ENCODE assay signal across 8 cellular contexts in the genomic region with DNA sequence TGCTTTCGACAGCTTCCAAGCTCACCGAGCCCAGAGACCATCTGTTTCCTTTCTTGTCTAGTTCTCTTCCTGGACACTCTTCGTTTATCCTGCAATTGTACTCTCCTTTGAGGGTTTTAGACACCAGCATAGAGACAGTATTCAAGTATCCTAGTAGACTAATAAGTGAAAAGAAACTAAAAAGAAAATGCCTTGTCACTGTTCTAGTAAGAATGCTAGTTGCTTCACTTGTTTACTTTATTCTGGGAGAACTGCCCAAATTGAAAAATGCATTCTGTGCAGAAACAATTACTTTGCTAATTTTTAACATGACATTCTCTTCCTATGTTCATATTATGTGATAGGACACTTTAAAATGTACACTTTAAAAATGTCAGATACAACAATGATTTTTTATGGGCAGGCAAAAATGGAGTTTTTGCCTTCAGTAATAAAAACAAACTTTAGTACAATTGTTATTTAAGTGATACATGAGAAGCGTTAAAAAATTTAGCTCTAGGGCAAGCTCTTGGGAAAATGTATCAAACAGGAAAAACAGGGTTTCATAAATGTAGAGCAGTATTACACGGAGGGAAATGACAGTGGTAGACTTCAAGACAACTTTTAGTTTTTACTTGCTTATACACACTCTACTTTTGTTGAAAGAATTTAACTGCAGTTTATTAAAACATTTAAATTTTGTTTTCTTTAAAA. TPM values are rescaled to one million over a fixed set of nuclear protein-coding genes. Genes with fewer than 3 reads are reported as not detected.
DNase-seq lines count a peak whose midpoint lies in the region; ATAC-seq and TF ChIP-seq lines count a peak whose summit lies in the region.

No MANE protein-coding gene starts in this region.

- no peak for TF ChIP-seq CTCF in AG04450 (IDR thresholded peaks at IDR 0.05; ENCODE audit: low read depth, low read length)
- no peak for TF ChIP-seq CTCF in OCI-LY7 (conservative IDR thresholded peaks at IDR 0.05; ENCODE audit: low read length)
- TF ChIP-seq CTCF in vagina (IDR thresholded peaks at IDR 0.05), result no peak

- no peaks in the 10 kb centered on the region for H3K79me1 ChIP-seq in mesendoderm (ENCODE audit: low read length)

- POLR2A ChIA-PET in AG04450 (lab: Yijun Ruan, JAX), result interaction anchor here (2.2 kb wide), 1 partner anchor 33 kb away, joined by 12 read pairs; no protein-coding TSS in a partner anchor
- POLR2A ChIA-PET in OCI-LY7 (lab: Charles Lee), result interaction anchor here (1.0 to 1.6 kb wide), 5 partner anchors 7 to 180 kb away, joined by 3 to 5 read pairs (median 4); no protein-coding TSS in a partner anchor

- H3K18ac ChIP-seq in mesendoderm (ENCODE audit: low read length), result peak overlapping the region; percentile 98

- no peaks in the 10 kb centered on the region for H3K36me3 ChIP-seq in OCI-LY7 (ENCODE audit: insufficient read depth, low read length)
- H3K36me3 ChIP-seq in effector memory CD4-positive, alpha-beta T cell (ENCODE audit: control insufficient read depth, insufficient read depth, low read length), result no peaks in the 10 kb centered on the region
- H3K36me3 ChIP-seq in mesendoderm (ENCODE audit: control insufficient read depth, insufficient read depth, low read length), result no peaks in the 10 kb centered on the region
- H3K36me3 ChIP-seq in vagina, result no peaks in the 10 kb centered on the region

- in situ Hi-C loops in KBM-7 (cut with MboI; ENCODE audit: low pct_unique_long_range_greater_than_20kb, low sequenced_read_pairs), result no loop called here

- H4K8ac ChIP-seq in mesendoderm (ENCODE audit: low read depth, low read length), result peak overlapping the region; percentile 56

- no peaks in the 10 kb centered on the region for H3K9me2 ChIP-seq in OCI-LY7 (ENCODE audit: insufficient read depth, low read length)

- peak overlapping the region; percentile 94 for H3K9ac ChIP-seq in mesendoderm (ENCODE audit: low read length)

- ATAC-seq in GM18502 (IDR thresholded peaks at IDR 0.05; ENCODE audit: poor library complexity, unreplicated experiment), result peak; percentile 0

- H3K79me2 ChIP-seq in OCI-LY7 (ENCODE audit: insufficient read depth, low read depth, low read length), result peaks cover 38% of the 10 kb centered on the region; the same call in 1 of the 2 replicates
- H3K79me2 ChIP-seq in mesendoderm (ENCODE audit: control insufficient read depth, insufficient read depth, low read length), result no peaks in the 10 kb centered on the region

- H3K27me3 ChIP-seq in AG04450 (ENCODE audit: control insufficient read depth, insufficient read depth, low read length) (no peaks in the 10 kb centered on the region), mesendoderm (ENCODE audit: insufficient read depth, low read length, poor library complexity) (no peaks in the 10 kb centered on the region), vagina (no peaks in the 10 kb centered on the region)
- H3K27me3 ChIP-seq in effector memory CD4-positive, alpha-beta T cell (replicated peaks; ENCODE audit: control insufficient read depth, insufficient read depth, low read length, poor library complexity, severe bottlenecking), result no peaks in the 10 kb centered on the region

- peaks cover 13% of the 10 kb centered on the region for H3K4me1 ChIP-seq in OCI-LY7 (ENCODE audit: insufficient read depth, low read length, poor library complexity, severe bottlenecking)
- no peaks in the 10 kb centered on the region for H3K4me1 ChIP-seq in effector memory CD4-positive, alpha-beta T cell (ENCODE audit: control insufficient read depth, insufficient read depth, low read length, poor library complexity, severe bottlenecking)
- no peaks in the 10 kb centered on the region for H3K4me1 ChIP-seq in mesendoderm (ENCODE audit: control insufficient read depth, low read depth, low read length)
- peaks cover 43% of the 10 kb centered on the region for H3K4me1 ChIP-seq in vagina

- no peak for DNase-seq in AG04450 (ENCODE audit: low read depth, low spot score)
- peak; percentile 8 for DNase-seq in OCI-LY7 (ENCODE audit: low spot score)
- DNase-seq in effector memory CD4-positive, alpha-beta T cell, result no peak
- no peak for DNase-seq in mesendoderm
- DNase-seq in vagina (ENCODE audit: extremely low spot score in 2 of 2), result no peak
- no peak for DNase-seq in KBM-7
- no peak for DNase-seq in NCI-H1436 treated with DMSO at 0.1 percent for 48 hours (lab: John Stamatoyannopoulos, UW)

- H2AFZ ChIP-seq in OCI-LY7 (ENCODE audit: low read length), result peak overlapping the region; percentile 59

- H2AK5ac ChIP-seq in mesendoderm (ENCODE audit: low read length), result no peak overlapping the region

- no peak overlapping the region for H2BK5ac ChIP-seq in mesendoderm (ENCODE audit: low read length)

- CTCF ChIA-PET in AG04450 (lab: Charles Lee) (interaction anchor here (0.9 to 3.5 kb wide), 12 partner anchors 10 to 303 kb away, joined by 3 to 53 read pairs (median 10); no protein-coding TSS in a partner anchor), OCI-LY7 (lab: Charles Lee; ENCODE audit: unreplicated experiment) (interaction anchor here (0.5 to 1.8 kb wide), 4 partner anchors 11 to 115 kb away, joined by 3 to 6 read pairs (median 4); partner anchors contain the start of gene TRUB1)

- H3K4me2 ChIP-seq in OCI-LY7 (ENCODE audit: low read length), result peak overlapping the region; percentile 80
- H3K4me2 ChIP-seq in mesendoderm (ENCODE audit: low read length), result peak overlapping the region; percentile 89

- intact Hi-C loops in OCI-LY7 (cut with micrococcal nuclease; ENCODE audit: unreplicated experiment) (loop anchor here (2.0 to 10.0 kb wide), 5 partner anchors 54 to 648 kb away; partner anchors contain the start of genes CCDC186, TDRD1 and TRUB1), vagina (cut with DNase I) (no loop called here)

- H3K23ac ChIP-seq in mesendoderm (ENCODE audit: low read length), result no peak overlapping the region

- H3K9me3 ChIP-seq in AG04450 (ENCODE audit: control insufficient read depth, insufficient read depth, low read length) (no peaks in the 10 kb centered on the region), OCI-LY7 (ENCODE audit: low read length) (no peaks in the 10 kb centered on the region), vagina (no peaks in the 10 kb centered on the region)
- no peaks in the 10 kb centered on the region for H3K9me3 ChIP-seq in effector memory CD4-positive, alpha-beta T cell (ENCODE audit: control insufficient read depth, low read length)

- TF ChIP-seq POLR2A in vagina (IDR thresholded peaks at IDR 0.05), result no peak

- no peak overlapping the region for H4K5ac ChIP-seq in mesendoderm (ENCODE audit: low read length)

- H3K56ac ChIP-seq in mesendoderm (ENCODE audit: low read length), result peak overlapping the region; percentile 95

- WGBS in mesendoderm (ENCODE audit: extremely low coverage, insufficient coverage, low lambda C conversion rate), result no CpG with 5 or more reads among the region's 5 CpGs

- H3K27ac ChIP-seq in AG04450 (ENCODE audit: low read depth, low read length), result peak overlapping the region; percentile 99
- H3K27ac ChIP-seq in OCI-LY7 (ENCODE audit: low read depth, low read length, poor library complexity, severe bottlenecking), result peak overlapping the region; percentile 72
- peak overlapping the region; percentile 87 for H3K27ac ChIP-seq in effector memory CD4-positive, alpha-beta T cell (ENCODE audit: insufficient read depth, low read length, poor library complexity, severe bottlenecking)
- H3K27ac ChIP-seq in mesendoderm (ENCODE audit: low read depth, low read length), result peak overlapping the region; percentile 92
- peak overlapping the region; percentile 97 for H3K27ac ChIP-seq in vagina

- H2BK120ac ChIP-seq in mesendoderm (ENCODE audit: low read depth, low read length), result no peak overlapping the region

- no peak overlapping the region for H2BK15ac ChIP-seq in mesendoderm (replicated peaks; ENCODE audit: low read depth)

- H3K4me3 ChIP-seq in AG04450 (ENCODE audit: low read depth, low read length), result peak overlapping the region; percentile 79
- peak overlapping the region; percentile 80 for H3K4me3 ChIP-seq in OCI-LY7 (ENCODE audit: low read depth, low read length, poor library complexity, severe bottlenecking)
- H3K4me3 ChIP-seq in effector memory CD4-positive, alpha-beta T cell (ENCODE audit: insufficient read depth, low read depth, low read length, poor library complexity, severe bottlenecking), result peak overlapping the region; percentile 70
- H3K4me3 ChIP-seq in mesendoderm (ENCODE audit: low read length), result peak overlapping the region; percentile 81
- H3K4me3 ChIP-seq in vagina, result peak overlapping the region; percentile 81 to 91

- no peak overlapping the region for H3K4ac ChIP-seq in mesendoderm (ENCODE audit: low read depth, low read length)

- TSS peak; percentile 52 for BruUV-seq in OCI-LY7 (replicated peaks; lab: Mats Ljungman, UMichigan)

- H4K20me1 ChIP-seq in OCI-LY7 (ENCODE audit: insufficient read depth, low read length), result no peaks in the 10 kb centered on the region

RNA-seq across cellular contexts. Expression of gene FHIP2A, which starts 1.3 kb away (rescaled TPM):
- polyA plus RNA-seq in AG04450 (2011; rRNA removed), result 19.2 and 27.3 TPM in 2 replicates
- 36.2 and 44.8 TPM in 2 replicates for polyA minus RNA-seq in AG04450 (2011; rRNA and poly(A)+ RNA removed)
- 4.2 and 10.1 TPM in 2 replicates for total RNA-seq in OCI-LY7 (2014; rRNA removed; shearing (Covaris generic))
- 13.2 and 15.9 TPM in 2 replicates for total RNA-seq in OCI-LY7 (2022)
- 6.5 TPM for polyA plus RNA-seq in mesendoderm (2013, experiment 1 of 2)
- 5.9 TPM for polyA plus RNA-seq in mesendoderm (2013, experiment 2 of 2)
- total RNA-seq in vagina, result 36.1 TPM
